In the genomic region with DNA sequence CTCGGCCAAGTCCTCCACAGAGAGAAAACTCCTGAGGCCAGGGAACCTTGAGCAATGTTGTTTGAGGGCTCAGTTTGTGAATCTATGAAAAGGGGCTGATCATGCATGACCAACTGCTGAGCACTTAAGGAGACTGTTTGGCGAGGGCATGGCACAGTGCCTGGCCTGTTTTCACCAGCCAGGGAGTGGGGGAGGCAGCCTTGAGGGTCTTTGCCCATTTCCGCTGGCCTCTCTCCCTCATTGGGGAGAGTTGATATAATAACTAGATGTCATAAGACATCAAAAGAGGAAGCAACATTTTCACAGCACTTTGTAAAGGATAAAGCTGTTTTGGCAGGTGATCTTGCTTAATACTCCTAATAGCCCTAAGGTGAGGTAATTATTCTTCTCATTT, we compare ENCODE assay signal across 22 cellular contexts.
"Had no signal": no experiment of that assay in that cellular context is flagged by ENCODE, and none has a peak within 500 bp of the region (broad histone marks: within the 10 kb centered on the region; RNA-seq: fewer than 3 reads in every experiment).

No MANE protein-coding gene starts in this region.

- DNase-seq: activated CD4-positive, alpha-beta T cell treated with anti-CD3 and anti-CD28 coated beads for 1 hour; activated CD4-positive, alpha-beta T cell treated with anti-CD3 and anti-CD28 coated beads, Interleukin-2, amount 50 U/mL, for 1 hour; activated gamma-delta T cell treated with Interleukin-2 at 50 U/mL for 16 hours; activated T-cell treated with anti-CD3 and anti-CD28 coated beads, Interleukin-2, amount 50 U/mL, for 1 hour; anterior cingulate cortex; body of pancreas; foreskin fibroblast; natural killer cell; nucleus accumbens; right lobe of liver; stimulated activated CD4-positive, alpha-beta T cell treated with anti-CD3 and anti-CD28 coated beads, Interleukin-2, amount 100 ng/mL, for 24 hours; stimulated activated naive CD8-positive, alpha-beta T cell treated with anti-CD3 and anti-CD28 coated beads, Interleukin-15, amount 100 ng/mL, for 72 hours; trophoblast cell had no signal

- H3K9ac ChIP-seq: parathyroid adenoma had no signal

- H3K4me1 ChIP-seq: body of pancreas, parathyroid adenoma, right lobe of liver, vagina had no signal

- H3K27ac ChIP-seq: body of pancreas, parathyroid adenoma, right lobe of liver, suprapubic skin, vagina, VCaP had no signal

- H3K9me3 ChIP-seq: body of pancreas, right lobe of liver, suprapubic skin, vagina had no signal

- H3K4me3 ChIP-seq: body of pancreas, lung, right lobe of liver, skin epidermis, suprapubic skin, vagina had no signal

- FAIRE-seq: keratinocyte had no signal

- H3K36me3 ChIP-seq: right lobe of liver, suprapubic skin, vagina had no signal

- ATAC-seq: body of pancreas; left lobe of liver; natural killer cell; right lobe of liver; stimulated activated effector memory CD8-positive, alpha-beta T cell treated with anti-CD3 and anti-CD28 coated beads, Interleukin-12 subunit alpha, Interleukin-12 subunit beta, amount 100 ng/mL, for 72 hours; stimulated activated naive CD8-positive, alpha-beta T cell treated with anti-CD3 and anti-CD28 coated beads, Interleukin-15, amount 100 ng/mL, for 72 hours had no signal
